Comparison of ENCODE assay signal across 8 cellular contexts in the genomic region with DNA sequence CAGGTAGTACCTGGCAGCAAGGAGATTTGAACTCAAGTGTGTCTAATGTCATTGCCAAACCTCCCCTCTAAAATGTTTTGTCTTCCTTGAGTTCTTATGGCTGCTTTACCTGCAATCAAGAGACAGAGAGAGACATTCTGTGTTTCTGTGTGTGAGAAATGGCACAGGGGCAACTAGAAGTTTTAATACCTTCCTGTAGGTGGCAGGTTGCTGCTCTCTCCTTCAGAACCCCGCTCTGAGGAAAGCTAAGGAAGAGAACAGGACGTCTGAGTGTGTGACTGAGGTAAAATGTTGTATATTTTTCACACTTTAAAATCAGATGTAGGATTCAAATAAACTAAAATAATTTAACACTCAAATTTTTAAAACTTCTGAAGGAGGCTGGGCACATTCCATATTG. TPM values are rescaled to one million over a fixed set of nuclear protein-coding genes. Genes with fewer than 3 reads are reported as not detected.
DNase-seq lines count a peak whose midpoint lies in the region; ATAC-seq and TF ChIP-seq lines count a peak whose summit lies in the region.

No MANE protein-coding gene starts in this region.

- H3K27ac Mint-ChIP-seq in natural killer cell, result no peak overlapping the region
- H3K27ac Mint-ChIP-seq in natural killer cell treated with Interleukin-12 subunit alpha and Interleukin-12 subunit beta and Interleukin-15 and Interleukin-18, amount 100 ng/mL, for 72 hours, result no peak overlapping the region

- H3K27me3 ChIP-seq in spleen (replicated peaks in 1 of 7), result no peaks in the 10 kb centered on the region

- peak; percentile 34 for TF ChIP-seq CTCF in natural killer cell (IDR thresholded peaks at IDR 0.05)
- peak; percentile 53 for TF ChIP-seq CTCF in astrocyte of the cerebellum (IDR thresholded peaks at IDR 0.05; ENCODE audit: low read depth, low read length, missing control alignments)
- TF ChIP-seq CTCF in spleen (IDR thresholded peaks at IDR 0.05 in 8 of 11, conservative IDR thresholded peaks at IDR 0.05 in 3 of 11), result peak in 2 of 11 experiments; percentile 9 to 25

- no peaks in the 10 kb centered on the region for H3K4me1 ChIP-seq in spleen

- intact Hi-C loops in natural killer cell (cut with micrococcal nuclease) (no loop called here), spleen (cut with DNase I; ENCODE audit: low total_unique reads) (no loop called here)

- peaks cover 0 to 14% (median 6%) of the 10 kb centered on the region in 8 donors for H3K9me3 ChIP-seq in spleen

- no peak for TF ChIP-seq POLR2A in spleen (IDR thresholded peaks at IDR 0.05)

- peaks cover 13 to 27% of the 10 kb centered on the region in 2 donors for H3K27me3 Mint-ChIP-seq in natural killer cell (ENCODE audit: low read depth in 2 of 2)
- H3K27me3 Mint-ChIP-seq in natural killer cell treated with Interleukin-12 subunit alpha and Interleukin-12 subunit beta and Interleukin-15 and Interleukin-18, amount 100 ng/mL, for 72 hours, result peaks cover 6 to 14% of the 10 kb centered on the region in 2 donors

- H3K36me3 Mint-ChIP-seq in natural killer cell, result no peaks in the 10 kb centered on the region
- peaks cover 5% of the 10 kb centered on the region for H3K36me3 Mint-ChIP-seq in natural killer cell treated with Interleukin-12 subunit alpha and Interleukin-12 subunit beta and Interleukin-15 and Interleukin-18, amount 100 ng/mL, for 72 hours

- H3K9me3 Mint-ChIP-seq in natural killer cell, result no peaks in the 10 kb centered on the region
- H3K9me3 Mint-ChIP-seq in natural killer cell treated with Interleukin-12 subunit alpha and Interleukin-12 subunit beta and Interleukin-15 and Interleukin-18, amount 100 ng/mL, for 72 hours, result no peaks in the 10 kb centered on the region

- no peaks in the 10 kb centered on the region for H3K4me1 Mint-ChIP-seq in natural killer cell
- H3K4me1 Mint-ChIP-seq in natural killer cell treated with Interleukin-12 subunit alpha and Interleukin-12 subunit beta and Interleukin-15 and Interleukin-18, amount 100 ng/mL, for 72 hours (ENCODE audit: low read depth in 2 of 2), result no peaks in the 10 kb centered on the region

- ATAC-seq in natural killer cell (peak; percentile 50 to 72 (median 63)), HG03565 (IDR thresholded peaks at IDR 0.05; ENCODE audit: unreplicated experiment) (peak; percentile 86)
- ATAC-seq in natural killer cell treated with Interleukin-12 subunit alpha and Interleukin-12 subunit beta and Interleukin-15 and Interleukin-18, amount 100 ng/mL, for 72 hours, result no peak

- H3K4me3 ChIP-seq in astrocyte of the cerebellum (ENCODE audit: low read depth, low read length) (no peak overlapping the region), spleen (no peak overlapping the region)

- in situ Hi-C loops in astrocyte of the cerebellum (cut with HindIII; ENCODE audit: low sequenced_read_pairs), result no loop called here

- 23 to 35% (median 28%) methylated on average over 2 of the region's 2 CpGs for WGBS in spleen, 5 donors

- DNase-seq in natural killer cell, result no peak
- DNase-seq in natural killer cell treated with Interleukin-12 subunit alpha and Interleukin-12 subunit beta and Interleukin-15 and Interleukin-18, amount 100 ng/mL, for 72 hours (ENCODE audit: low spot score), result no peak
- DNase-seq in astrocyte of the cerebellum (ENCODE audit: low read depth), result no peak
- DNase-seq in kidney glomerular epithelial cell (lab: John Stamatoyannopoulos, UW), result peak; percentile 22
- no peak for DNase-seq in spleen
- no peak for DNase-seq in GOT3 (lab: John Stamatoyannopoulos, UW)
- no peak for DNase-seq in activated CD4-positive, alpha-beta T cell treated with anti-CD3 and anti-CD28 coated beads, Interleukin-2, amount 50 U/mL, for 4 hours

- no peak overlapping the region for H3K4me3 Mint-ChIP-seq in natural killer cell
- no peak overlapping the region for H3K4me3 Mint-ChIP-seq in natural killer cell treated with Interleukin-12 subunit alpha and Interleukin-12 subunit beta and Interleukin-15 and Interleukin-18, amount 100 ng/mL, for 72 hours

- H3K27ac ChIP-seq in spleen, result no peak overlapping the region

- H3K36me3 ChIP-seq in spleen, result no peaks in the 10 kb centered on the region

RNA-seq across cellular contexts. Expression of gene DTNA, which starts 19.2 kb away (rescaled TPM):
- total RNA-seq in natural killer cell (under 1 TPM in 1 of 3 donors, not detected in 2; 0.33 TPM), spleen (10 to 100 TPM in 6 of 7 donors, 1 to 10 TPM in 1; 7.7 to 29.2 (median 20.8) TPM)
- total RNA-seq in natural killer cell treated with Interleukin-12 subunit alpha and Interleukin-12 subunit beta and Interleukin-15 and Interleukin-18, amount 100 ng/mL, for 72 hours, result not detected
- 1 to 10 TPM; 3.0 to 8.3 (median 3.9) TPM for polyA plus RNA-seq in spleen

Comparison
In these comparisons a context has a peak if more than half of its experiments do, and no peak if none do; other contexts are left out.
1. ATAC-seq: peak in natural killer cell (3 of 3) and HG03565 (single experiment); none in natural killer cell treated with Interleukin-12 subunit alpha and Interleukin-12 subunit beta and Interleukin-15 and Interleukin-18, amount 100 ng/mL, for 72 hours (0 of 2).
2. RNA of gene DTNA, which starts 19.2 kb away (total RNA-seq): 7.7 to 29.2 TPM in spleen; 0.33 TPM in natural killer cell and not detected in natural killer cell treated with Interleukin-12 subunit alpha and Interleukin-12 subunit beta and Interleukin-15 and Interleukin-18, amount 100 ng/mL, for 72 hours; every median in the first group is over 4 times any median in the second.